ENCODE assay signal across 19 cellular contexts in genomic region chr16:24775455-24775854, GRCh38. TPM values are rescaled to one million over a fixed set of nuclear protein-coding genes. Genes with fewer than 3 reads are reported as not detected.
DNase-seq lines count a peak whose midpoint lies in the region; ATAC-seq and TF ChIP-seq lines count a peak whose summit lies in the region.
"Had no signal": no experiment of that assay in that cellular context is flagged by ENCODE, and none has a peak within 500 bp of the region (broad histone marks: within the 10 kb centered on the region; RNA-seq: fewer than 3 reads in every experiment).

No MANE protein-coding gene starts in this region.

- no peak overlapping the region for H3K27ac ChIP-seq in CD8-positive, alpha-beta T cell (ENCODE audit: low read depth, low read length)
- H3K27ac ChIP-seq: ovary had no signal

- peaks cover 20% of the 10 kb centered on the region for H3K36me3 ChIP-seq in CD8-positive, alpha-beta T cell (ENCODE audit: insufficient read depth, low read length)
- H3K36me3 ChIP-seq: ovary had no signal

- H3K27me3 Mint-ChIP-seq in CD8-positive, alpha-beta T cell (ENCODE audit: low read depth) = no peaks in the 10 kb centered on the region
- no peaks in the 10 kb centered on the region for H3K27me3 Mint-ChIP-seq in activated T-helper 2 cell treated with anti-CD3 and anti-CD28 coated beads, Interferon-gamma antibody, Interleukin-2, Interleukin-4, amounts not matched to agents 10 μg/mL and 5 μg/mL and 100 μg/mL, durations not matched to agents 14 hours and 24 hours and 36 hours (ENCODE audit: low read depth)

- ATAC-seq in CD8-positive, alpha-beta T cell = no peak
- ATAC-seq in sciatic nerve (peak; percentile 76), GM18909 (IDR thresholded peaks at IDR 0.05; ENCODE audit: poor library complexity, unreplicated experiment) (no peak), HG03521 (IDR thresholded peaks at IDR 0.05; ENCODE audit: unreplicated experiment) (no peak), GM21528 (IDR thresholded peaks at IDR 0.05; ENCODE audit: low FRiP score, unreplicated experiment) (no peak)

- H3K36me3 Mint-ChIP-seq in CD8-positive, alpha-beta T cell = peaks cover 77% of the 10 kb centered on the region
- peaks cover 65% of the 10 kb centered on the region for H3K36me3 Mint-ChIP-seq in activated T-helper 2 cell treated with anti-CD3 and anti-CD28 coated beads, Interferon-gamma antibody, Interleukin-2, Interleukin-4, amounts not matched to agents 10 μg/mL and 5 μg/mL and 100 μg/mL, durations not matched to agents 14 hours and 24 hours and 36 hours (ENCODE audit: low read depth)

- no peak for TF ChIP-seq CTCF in CD8-positive, alpha-beta T cell (IDR thresholded peaks at IDR 0.05)
- no peak for TF ChIP-seq CTCF in foreskin fibroblast (IDR thresholded peaks at IDR 0.05; ENCODE audit: low read depth, low read length)

- CTCF ChIA-PET in CD8-positive, alpha-beta T cell (lab: Charles Lee) = no interaction called here

- no peaks in the 10 kb centered on the region for H3K9me3 ChIP-seq in CD8-positive, alpha-beta T cell (ENCODE audit: low read length)
- H3K9me3 ChIP-seq: ovary had no signal

- intact Hi-C loops in CD8-positive, alpha-beta T cell (cut with DNase I, micrococcal nuclease) = no loop called here
- intact Hi-C loops in activated T-helper 2 cell treated with anti-CD3 and anti-CD28 coated beads, Interferon-gamma antibody, Interleukin-2, Interleukin-4, amounts not matched to agents 10 μg/mL and 5 μg/mL and 100 μg/mL, durations not matched to agents 14 hours and 24 hours and 36 hours (cut with micrococcal nuclease) = no loop called here
- intact Hi-C loops in sciatic nerve (cut with DNase I) = no loop called here

- no peaks in the 10 kb centered on the region for H3K9me3 Mint-ChIP-seq in CD8-positive, alpha-beta T cell
- H3K9me3 Mint-ChIP-seq in activated T-helper 2 cell treated with anti-CD3 and anti-CD28 coated beads, Interferon-gamma antibody, Interleukin-2, Interleukin-4, amounts not matched to agents 10 μg/mL and 5 μg/mL and 100 μg/mL, durations not matched to agents 14 hours and 24 hours and 36 hours = no peaks in the 10 kb centered on the region
- H3K9me3 Mint-ChIP-seq: HFFc6 had no signal

- H3K27me3 ChIP-seq in CD8-positive, alpha-beta T cell (ENCODE audit: insufficient read depth, low read length) = no peaks in the 10 kb centered on the region
- H3K27me3 ChIP-seq: ovary had no signal

- POLR2A ChIA-PET in CD8-positive, alpha-beta T cell (lab: Charles Lee) = no interaction called here

- no peak overlapping the region for H3K4me3 ChIP-seq in CD8-positive, alpha-beta T cell (ENCODE audit: low read depth, low read length)
- no peak overlapping the region for H3K4me3 ChIP-seq in foreskin fibroblast (ENCODE audit: low read depth in 1 of 2, low read length in 2 of 2)
- H3K4me3 ChIP-seq: ovary had no signal

- no peaks in the 10 kb centered on the region for H3K4me1 ChIP-seq in CD8-positive, alpha-beta T cell (ENCODE audit: insufficient read depth, low read length)

- H3K4me1 Mint-ChIP-seq in CD8-positive, alpha-beta T cell (ENCODE audit: low read depth) = peaks cover 28% of the 10 kb centered on the region
- peaks cover 10% of the 10 kb centered on the region for H3K4me1 Mint-ChIP-seq in activated T-helper 2 cell treated with anti-CD3 and anti-CD28 coated beads, Interferon-gamma antibody, Interleukin-2, Interleukin-4, amounts not matched to agents 10 μg/mL and 5 μg/mL and 100 μg/mL, durations not matched to agents 14 hours and 24 hours and 36 hours (ENCODE audit: low read depth)

- no peak for DNase-seq in CD8-positive, alpha-beta T cell
- DNase-seq in activated T-helper 2 cell treated with anti-CD3 and anti-CD28 coated beads, Interferon-gamma antibody, Interleukin-2, Interleukin-4, amounts not matched to agents 10 μg/mL and 5 μg/mL and 100 μg/mL, durations not matched to agents 14 hours and 24 hours and 36 hours (ENCODE audit: low spot score) = no peak
- peak; percentile 29 to 70 for DNase-seq in foreskin fibroblast
- DNase-seq in sciatic nerve (ENCODE audit: low spot score) = no peak
- no peak for DNase-seq in DMS 273 (lab: John Stamatoyannopoulos, UW; ENCODE audit: unreplicated experiment)
- DNase-seq: activated CD8-positive, alpha-beta memory T cell treated with anti-CD3 and anti-CD28 coated beads, Interleukin-2, amount 50 U/mL, for 48 hours; aorta; GF-D8; HFFc6; NCI-H1436 treated with DMSO at 0.1 percent for 48 hours; NCI-H69; SIG-M5; stimulated activated CD4-positive, alpha-beta T cell treated with anti-CD3 and anti-CD28 coated beads, Interleukin-4, amount 100 ng/mL, for 4 hours; stimulated activated naive CD4-positive, alpha-beta T cell treated with Interleukin-2 at 50 U/mL for 16 hours had no signal

- H3K4me3 Mint-ChIP-seq in CD8-positive, alpha-beta T cell = no peak overlapping the region
- no peak overlapping the region for H3K4me3 Mint-ChIP-seq in activated T-helper 2 cell treated with anti-CD3 and anti-CD28 coated beads, Interferon-gamma antibody, Interleukin-2, Interleukin-4, amounts not matched to agents 10 μg/mL and 5 μg/mL and 100 μg/mL, durations not matched to agents 14 hours and 24 hours and 36 hours (ENCODE audit: low read depth)
- H3K4me3 Mint-ChIP-seq: HFFc6, mesothelial cell of epicardium had no signal

- peak overlapping the region; percentile 35 for H3K27ac Mint-ChIP-seq in CD8-positive, alpha-beta T cell
- peak overlapping the region; percentile 5 for H3K27ac Mint-ChIP-seq in activated T-helper 2 cell treated with anti-CD3 and anti-CD28 coated beads, Interferon-gamma antibody, Interleukin-2, Interleukin-4, amounts not matched to agents 10 μg/mL and 5 μg/mL and 100 μg/mL, durations not matched to agents 14 hours and 24 hours and 36 hours
- H3K27ac Mint-ChIP-seq: mesothelial cell of epicardium had no signal

RNA-seq across cellular contexts. Expression of gene TNRC6A, which starts 46.0 kb away (rescaled TPM):
- total RNA-seq in CD8-positive, alpha-beta T cell = 10 to 100 TPM; 65.2 to 73.4 TPM
- total RNA-seq in activated T-helper 2 cell treated with anti-CD3 and anti-CD28 coated beads, Interferon-gamma antibody, Interleukin-2, Interleukin-4, amounts not matched to agents 10 μg/mL and 5 μg/mL and 100 μg/mL, durations not matched to agents 14 hours and 24 hours and 36 hours = 47.3 and 50.3 TPM in 2 replicates
- 91.9 TPM for total RNA-seq in sciatic nerve

Comparison
In these comparisons a context has a peak if more than half of its experiments do, and no peak if none do; other contexts are left out.
1. DNase-seq: peak in foreskin fibroblast (2 of 2); none in CD8-positive, alpha-beta T cell (0 of 7), activated T-helper 2 cell treated with anti-CD3 and anti-CD28 coated beads, Interferon-gamma antibody, Interleukin-2, Interleukin-4, amounts not matched to agents 10 μg/mL and 5 μg/mL and 100 μg/mL, durations not matched to agents 14 hours and 24 hours and 36 hours (single experiment), sciatic nerve (single experiment) and DMS 273 (single experiment).